In the genomic region with DNA sequence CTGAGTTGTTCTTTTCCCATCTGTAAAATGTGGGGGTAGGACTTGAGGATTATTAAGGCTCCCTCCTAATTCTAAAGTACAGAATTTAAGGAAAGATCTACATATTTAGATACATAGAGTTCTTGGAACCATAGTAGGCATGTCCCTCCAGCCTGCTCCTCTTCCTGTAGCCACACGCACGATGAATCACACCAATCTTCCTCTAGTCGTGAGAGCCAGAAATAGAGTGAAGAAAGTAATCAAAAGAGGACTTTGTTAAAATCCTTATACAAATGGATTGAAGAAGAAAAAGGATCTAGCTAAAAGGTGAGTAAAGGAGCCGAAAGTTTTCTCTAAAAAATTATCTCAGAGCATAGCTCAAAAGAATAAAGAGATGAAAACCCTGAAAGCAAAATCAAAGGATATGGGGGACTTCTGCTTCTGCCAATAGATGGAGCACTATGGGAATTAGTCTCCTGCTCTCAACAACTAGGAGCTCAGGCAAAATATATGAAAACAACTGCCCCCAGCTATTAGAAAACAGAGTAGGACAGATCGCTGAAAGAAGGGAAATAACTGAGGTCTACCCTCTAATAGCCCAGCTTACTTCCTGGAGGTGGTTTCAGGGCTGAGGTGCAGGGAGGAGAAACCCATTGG, we compare ENCODE assay signal across 17 cellular contexts. TPM values are rescaled to one million over a fixed set of nuclear protein-coding genes. Genes with fewer than 3 reads are reported as not detected.
DNase-seq lines count a peak whose midpoint lies in the region; FAIRE-seq and TF ChIP-seq lines count a peak whose summit lies in the region.
"Had no signal": no experiment of that assay in that cellular context is flagged by ENCODE, and none has a peak within 500 bp of the region (broad histone marks: within the 10 kb centered on the region; RNA-seq: fewer than 3 reads in every experiment).

No MANE protein-coding gene starts in this region.

- H3K27me3 ChIP-seq in Loucy (ENCODE audit: insufficient read depth, low read length, poor library complexity, severe bottlenecking) (no peaks in the 10 kb centered on the region), keratinocyte (ENCODE audit: control insufficient read depth, extremely low read depth, insufficient read depth, low read length) (no peaks in the 10 kb centered on the region)
- H3K27me3 ChIP-seq: heart left ventricle, left lung, right atrium auricular region had no signal

- H3K4me1 ChIP-seq in Loucy (ENCODE audit: insufficient read depth, low read length, poor library complexity, severe bottlenecking) (peaks cover 4% of the 10 kb centered on the region), keratinocyte (ENCODE audit: control insufficient read depth, extremely low read depth, insufficient read depth, low read length) (peaks cover 11% of the 10 kb centered on the region)
- H3K4me1 ChIP-seq: heart left ventricle, left lung, right atrium auricular region had no signal

- no peaks in the 10 kb centered on the region for H3F3A ChIP-seq in Loucy (ENCODE audit: low read depth)

- no peaks in the 10 kb centered on the region for H3K27me3 Mint-ChIP-seq in chondrocyte (ENCODE audit: low read depth)
- H3K27me3 Mint-ChIP-seq: CD4-positive, alpha-beta memory T cell; naive thymus-derived CD8-positive, alpha-beta T cell; T-helper 17 cell had no signal

- H3K79me2 ChIP-seq in Loucy (ENCODE audit: insufficient read depth, low read length) = no peaks in the 10 kb centered on the region
- no peaks in the 10 kb centered on the region for H3K79me2 ChIP-seq in keratinocyte (ENCODE audit: control insufficient read depth, insufficient read depth, low read length)

- dilution Hi-C loops in keratinocyte (cut with MboI; ENCODE audit: extremely low pct_ligation_motif_present, low sequenced_read_pairs) = no loop called here

- peaks cover 1% of the 10 kb centered on the region for H3K9me3 Mint-ChIP-seq in chondrocyte (ENCODE audit: low read depth)
- H3K9me3 Mint-ChIP-seq: CD4-positive, alpha-beta memory T cell; naive thymus-derived CD8-positive, alpha-beta T cell had no signal

- H3K9me1 ChIP-seq in keratinocyte (ENCODE audit: control insufficient read depth, extremely low read depth, insufficient read depth, low read length) = no peaks in the 10 kb centered on the region

- DNase-seq in DMS53 treated with DMSO at 0.1 percent for 48 hours (lab: John Stamatoyannopoulos, UW; ENCODE audit: unreplicated experiment) (peak; percentile 31), chondrocyte (ENCODE audit: low spot score) (no peak), keratinocyte (ENCODE audit: low read depth, low spot score) (no peak), NCI-H2171 (lab: John Stamatoyannopoulos, UW) (no peak), cerebellar cortex (ENCODE audit: low spot score) (no peak)
- no peak for DNase-seq in stimulated activated CD8-positive, alpha-beta memory T cell treated with anti-CD3 and anti-CD28 coated beads, Interleukin-4, amount 100 ng/mL, for 48 hours
- no peak for DNase-seq in stimulated activated CD4-positive, alpha-beta T cell treated with anti-CD3 and anti-CD28 coated beads, Interleukin-2, amount 100 ng/mL, for 24 hours
- DNase-seq: activated CD4-positive, alpha-beta T cell treated with anti-CD3 and anti-CD28 coated beads, Interleukin-2, amount 50 U/mL, for 4 hours; CD4-positive, alpha-beta memory T cell; heart left ventricle; left lung; naive thymus-derived CD8-positive, alpha-beta T cell; NCI-H345; stimulated activated naive CD4-positive, alpha-beta T cell treated with Interleukin-2 at 50 U/mL for 16 hours; T-helper 17 cell had no signal

- no peaks in the 10 kb centered on the region for H3K36me3 Mint-ChIP-seq in chondrocyte (ENCODE audit: low read depth)
- H3K36me3 Mint-ChIP-seq: CD4-positive, alpha-beta memory T cell; naive thymus-derived CD8-positive, alpha-beta T cell had no signal

- no peaks in the 10 kb centered on the region for H3K9me3 ChIP-seq in Loucy (ENCODE audit: insufficient read depth, low read depth, low read length)
- no peaks in the 10 kb centered on the region for H3K9me3 ChIP-seq in keratinocyte (ENCODE audit: control insufficient read depth, low read depth, low read length)
- H3K9me3 ChIP-seq: left lung, right atrium auricular region had no signal

- peaks cover 5% of the 10 kb centered on the region for H3K4me1 Mint-ChIP-seq in chondrocyte (ENCODE audit: low read depth)
- H3K4me1 Mint-ChIP-seq: CD4-positive, alpha-beta memory T cell; T-helper 17 cell had no signal

- peak overlapping the region; percentile 72; the same call in 1 of the 2 replicates for H2AFZ ChIP-seq in Loucy (ENCODE audit: low read length)
- H2AFZ ChIP-seq in keratinocyte (ENCODE audit: control insufficient read depth, low read length) = peak overlapping the region; percentile 25

- peak; percentile 86 for FAIRE-seq in keratinocyte (lab: Jason Lieb, UNC)

- no peak overlapping the region for H3K4me2 ChIP-seq in Loucy (ENCODE audit: low read depth, low read length, poor library complexity, severe bottlenecking)
- peak overlapping the region; percentile 61 for H3K4me2 ChIP-seq in keratinocyte (ENCODE audit: control insufficient read depth, extremely low read depth, insufficient read depth, low read depth, low read length)

- H3K9ac ChIP-seq in Loucy (ENCODE audit: low read depth, low read length, poor library complexity, severe bottlenecking) = no peak overlapping the region
- no peak overlapping the region for H3K9ac ChIP-seq in keratinocyte (ENCODE audit: control insufficient read depth, extremely low read depth, insufficient read depth, low read length)

- H4K20me1 ChIP-seq in Loucy (ENCODE audit: insufficient read depth, low read length, poor library complexity, severe bottlenecking) = no peaks in the 10 kb centered on the region
- no peaks in the 10 kb centered on the region for H4K20me1 ChIP-seq in keratinocyte (ENCODE audit: control insufficient read depth, extremely low read depth, insufficient read depth, low read length)

- H3K4me3 ChIP-seq in Loucy (ENCODE audit: low read length, poor library complexity, severe bottlenecking) (no peak overlapping the region), keratinocyte (ENCODE audit: control insufficient read depth in 2 of 3, extremely low read depth in 1 of 3, insufficient read depth in 2 of 3, low read depth in 1 of 3, low read length in 3 of 3) (no peak overlapping the region)
- H3K4me3 ChIP-seq: heart left ventricle, left lung, right atrium auricular region had no signal

- no peak overlapping the region for H3K27ac Mint-ChIP-seq in chondrocyte (ENCODE audit: unreplicated experiment)
- H3K27ac Mint-ChIP-seq: CD4-positive, alpha-beta memory T cell; T-helper 17 cell had no signal

- TF ChIP-seq CTCF in Loucy (conservative IDR thresholded peaks at IDR 0.05; ENCODE audit: low read length) (peak; percentile 30; the same call in 1 of the 2 replicates), chondrocyte (IDR thresholded peaks at IDR 0.05) (peak; percentile 36), keratinocyte (optimal IDR thresholded peaks at IDR 0.05 in 1 of 3, IDR thresholded peaks at IDR 0.05 in 1 of 3, conservative IDR thresholded peaks at IDR 0.05 in 1 of 3; ENCODE audit: extremely low read depth in 1 of 3, insufficient read depth in 2 of 3, low read length in 3 of 3) (peak in 1 of 3 experiments; percentile 11)

- H3K9me2 ChIP-seq in Loucy (replicated peaks; ENCODE audit: low read depth, low read length) = no peaks in the 10 kb centered on the region

- no peaks in the 10 kb centered on the region for H3K36me3 ChIP-seq in Loucy (ENCODE audit: insufficient read depth, low read length)
- no peaks in the 10 kb centered on the region for H3K36me3 ChIP-seq in keratinocyte (ENCODE audit: control insufficient read depth in 2 of 2, extremely low read depth in 1 of 2, insufficient read depth in 2 of 2, low read length in 2 of 2)
- H3K36me3 ChIP-seq: heart left ventricle, left lung, right atrium auricular region had no signal

- H3K4me3 Mint-ChIP-seq in chondrocyte (ENCODE audit: unreplicated experiment) = no peak overlapping the region
- H3K4me3 Mint-ChIP-seq: CD4-positive, alpha-beta memory T cell; naive thymus-derived CD8-positive, alpha-beta T cell; T-helper 17 cell had no signal

- H3K27ac ChIP-seq in keratinocyte (ENCODE audit: control insufficient read depth, insufficient read depth, low read length) = peak overlapping the region; percentile 28
- H3K27ac ChIP-seq: heart left ventricle, left lung, right atrium auricular region had no signal

RNA-seq across cellular contexts. Expression of a gene that starts 8.5 kb away (rescaled TPM):
- not detected in 3 replicates for total RNA-seq in chondrocyte
- polyA plus RNA-seq in keratinocyte = not detected in 3 replicates
- not detected for polyA plus RNA-seq in keratinocyte (2011; ENCODE audit: low read depth)
- not detected in 2 replicates for polyA plus RNA-seq in keratinocyte (2011; cell fraction: cytosol; rRNA removed)
- not detected in 2 replicates for polyA plus RNA-seq in keratinocyte (2011; cell fraction: nucleus; rRNA removed)
- not detected in 2 replicates for polyA plus RNA-seq in keratinocyte (2012; ENCODE audit: low replicate concordance)
- not detected in 3 replicates for polyA minus RNA-seq in keratinocyte
- not detected for polyA minus RNA-seq in keratinocyte (2011; cell fraction: cytosol; rRNA and poly(A)+ RNA removed)
- polyA minus RNA-seq in keratinocyte (2011; cell fraction: nucleus; rRNA and poly(A)+ RNA removed) = not detected in 2 replicates
- total RNA-seq: CD4-positive, alpha-beta memory T cell; heart left ventricle; naive thymus-derived CD8-positive, alpha-beta T cell; right atrium auricular region; T-helper 17 cell had no signal
- polyA plus RNA-seq: CD4-positive, alpha-beta memory T cell; heart left ventricle; naive thymus-derived CD8-positive, alpha-beta T cell had no signal

RNA-seq across cellular contexts. Expression of a gene that starts 40.0 kb away (rescaled TPM):
- total RNA-seq in chondrocyte = not detected in 3 replicates
- 0.03 TPM in 1 of 3 replicates, not detected in the others for polyA plus RNA-seq in keratinocyte
- not detected for polyA plus RNA-seq in keratinocyte (2011; ENCODE audit: low read depth)
- polyA plus RNA-seq in keratinocyte (2011; cell fraction: cytosol; rRNA removed) = 0.05 TPM in 1 of 2 replicates, not detected in the other
- 0.04 and 0.09 TPM in 2 replicates for polyA plus RNA-seq in keratinocyte (2011; cell fraction: nucleus; rRNA removed)
- not detected in 2 replicates for polyA plus RNA-seq in keratinocyte (2012; ENCODE audit: low replicate concordance)
- 0.10 TPM in 1 of 3 replicates, not detected in the others for polyA minus RNA-seq in keratinocyte
- polyA minus RNA-seq in keratinocyte (2011; cell fraction: cytosol; rRNA and poly(A)+ RNA removed) = not detected
- not detected in 2 replicates for polyA minus RNA-seq in keratinocyte (2011; cell fraction: nucleus; rRNA and poly(A)+ RNA removed)
- total RNA-seq: heart left ventricle; naive thymus-derived CD8-positive, alpha-beta T cell; right atrium auricular region had no signal
- polyA plus RNA-seq: heart left ventricle; naive thymus-derived CD8-positive, alpha-beta T cell had no signal
